Comparison of ENCODE assay signal across 15 cellular contexts in genomic region chr11:73795925-73796632, GRCh38. TPM values are rescaled to one million over a fixed set of nuclear protein-coding genes. Genes with fewer than 3 reads are reported as not detected.
DNase-seq lines count a peak whose midpoint lies in the region; ATAC-seq, FAIRE-seq and TF ChIP-seq lines count a peak whose summit lies in the region.
"Had no signal": no experiment of that assay in that cellular context is flagged by ENCODE, and none has a peak within 500 bp of the region (broad histone marks: within the 10 kb centered on the region; RNA-seq: fewer than 3 reads in every experiment).

No MANE protein-coding gene starts in this region.

- no peak for TF ChIP-seq RAD21 in K562 (CRISPR knock-in tag; conservative IDR thresholded peaks at IDR 0.05 in 1 of 2, IDR thresholded peaks at IDR 0.05 in 1 of 2)

- H3K4me2 ChIP-seq in K562 (ENCODE audit: insufficient read depth, low read length), result no peak overlapping the region
- no peak overlapping the region for H3K4me2 ChIP-seq in hepatocyte
- H3K4me2 ChIP-seq: KMS-11 had no signal

- H4K20me1 ChIP-seq in K562 (replicated peaks; ENCODE audit: control insufficient read depth, insufficient read depth, low read length) (peaks cover 3% of the 10 kb centered on the region), hepatocyte (ENCODE audit: insufficient read depth, poor library complexity, severe bottlenecking) (no peaks in the 10 kb centered on the region)

- no peak overlapping the region for H3K27ac Mint-ChIP-seq in activated naive CD8-positive, alpha-beta T cell treated with anti-CD3 and anti-CD28 coated beads, Interleukin-2, amount 50 U/mL, for 24 hours
- H3K27ac Mint-ChIP-seq: T-cell had no signal

- no peaks in the 10 kb centered on the region for H3K9me3 Mint-ChIP-seq in activated naive CD8-positive, alpha-beta T cell treated with anti-CD3 and anti-CD28 coated beads, Interleukin-2, amount 50 U/mL, for 24 hours
- H3K9me3 Mint-ChIP-seq: T-cell had no signal

- no peak for FAIRE-seq in K562 (lab: Jason Lieb, UNC)
- no peak for FAIRE-seq in small intestine (lab: Jason Lieb, UNC)

- peak overlapping the region in 1 of 2 experiments; percentile 43; a peak in 2 of 4 replicates for H3K9ac ChIP-seq in K562 (ENCODE audit: insufficient read depth in 1 of 2, low read depth in 2 of 2, low read length in 2 of 2)
- H3K9ac ChIP-seq: KMS-11 had no signal

- CTCF ChIA-PET in K562 (lab: Yijun Ruan, JAX; ENCODE audit: low intra/inter-chr PET ratio), result no interaction called here

- TF ChIP-seq EP300 in K562 (IDR thresholded peaks at IDR 0.05; ENCODE audit: low read length), result no peak

- ATAC-seq in K562, result peak; percentile 38; the same call in 1 of the 3 replicates
- ATAC-seq in activated naive CD8-positive, alpha-beta T cell treated with anti-CD3 and anti-CD28 coated beads, Interleukin-2, amount 50 U/mL, for 24 hours, result no peak
- ATAC-seq: activated CD4-positive, CD25-positive, alpha-beta regulatory T cell treated with anti-CD3 and anti-CD28 coated beads, Interleukin-2, amount 50 U/mL, for 24 hours; T-cell had no signal

- no peaks in the 10 kb centered on the region for H3K9me2 ChIP-seq in hepatocyte (replicated peaks; ENCODE audit: insufficient read depth)

- no peaks in the 10 kb centered on the region for H3K4me1 Mint-ChIP-seq in activated naive CD8-positive, alpha-beta T cell treated with anti-CD3 and anti-CD28 coated beads, Interleukin-2, amount 50 U/mL, for 24 hours

- H3K27ac ChIP-seq in K562 (ENCODE audit: extremely low read depth, low read depth, low read length) (no peak overlapping the region), substantia nigra (ENCODE audit: low read depth, low read length, poor library complexity, severe bottlenecking) (peak overlapping the region; percentile 97), small intestine (ENCODE audit: low read depth in 1 of 2, low read length in 1 of 2) (no peak overlapping the region), hepatocyte (no peak overlapping the region)
- H3K27ac ChIP-seq: KMS-11, transverse colon had no signal

- H3K4me1 ChIP-seq in K562 (replicated peaks in 1 of 2; ENCODE audit: control insufficient read depth in 2 of 2, insufficient read depth in 2 of 2, low read length in 2 of 2) (peaks cover 11% of the 10 kb centered on the region in 2 experiments), small intestine (ENCODE audit: control insufficient read depth in 2 of 2, insufficient read depth in 1 of 2, low read depth in 1 of 2, low read length in 1 of 2) (no peaks in the 10 kb centered on the region), hepatocyte (ENCODE audit: insufficient read depth) (no peaks in the 10 kb centered on the region)
- H3K4me1 ChIP-seq: transverse colon had no signal

- WGBS in K562 (ENCODE audit: insufficient coverage, low coverage, missing lambda C conversion rate), result 90% methylated on average over 19 of the region's 19 CpGs
- WGBS in small intestine, 3 donors, result 91 to 94% (median 92%) methylated on average over 19 of the region's 19 CpGs
- 95% methylated on average over 19 of the region's 19 CpGs for WGBS in hepatocyte (ENCODE audit: low lambda C conversion rate, missing lambda C conversion rate)

- DNase-seq in NCI-H82 (lab: John Stamatoyannopoulos, UW), result peak; percentile 23
- DNase-seq in NCI-H82 treated with DMSO at 0.1 percent for 48 hours (lab: John Stamatoyannopoulos, UW; ENCODE audit: unreplicated experiment), result no peak
- no peak for DNase-seq in K562 (ENCODE audit: extremely low read depth in 1 of 4, low spot score in 3 of 4)
- DNase-seq in iPS-NIHi7 (ENCODE audit: extremely low spot score), result peak; percentile 37
- peak; percentile 11 to 92 (median 72) for DNase-seq in substantia nigra (lab: John Stamatoyannopoulos, UW)
- no peak for DNase-seq in small intestine
- no peak for DNase-seq in hepatocyte (ENCODE audit: low spot score)
- no peak for DNase-seq in activated naive CD8-positive, alpha-beta T cell treated with anti-CD3 and anti-CD28 coated beads, Interleukin-2, amount 50 U/mL, for 24 hours
- DNase-seq: amniotic stem cell; Calu3; effector memory CD4-positive, alpha-beta T cell; T-cell; transverse colon had no signal

- H3K36me3 ChIP-seq in K562 (ENCODE audit: control insufficient read depth, insufficient read depth, low read length), result peaks cover 28% of the 10 kb centered on the region
- H3K36me3 ChIP-seq in small intestine (ENCODE audit: control insufficient read depth in 2 of 2, insufficient read depth in 2 of 2, low read length in 2 of 2), result peaks cover 0 to 6% of the 10 kb centered on the region in 2 donors
- no peaks in the 10 kb centered on the region for H3K36me3 ChIP-seq in hepatocyte (replicated peaks; ENCODE audit: insufficient read depth, low read depth)

- H3K79me2 ChIP-seq in K562 (ENCODE audit: control insufficient read depth, insufficient read depth, low read length) (peaks cover 20% of the 10 kb centered on the region), hepatocyte (peaks cover 17% of the 10 kb centered on the region)

- intact Hi-C loops in K562 (cut with micrococcal nuclease), result no loop called here

- H3K27me3 Mint-ChIP-seq in activated naive CD8-positive, alpha-beta T cell treated with anti-CD3 and anti-CD28 coated beads, Interleukin-2, amount 50 U/mL, for 24 hours, result no peaks in the 10 kb centered on the region
- H3K27me3 Mint-ChIP-seq: T-cell had no signal

- H2AFZ ChIP-seq in K562 (ENCODE audit: low read depth, low read length), result no peak overlapping the region
- no peak overlapping the region for H2AFZ ChIP-seq in hepatocyte

- TF ChIP-seq CTCF in K562 (IDR thresholded peaks at IDR 0.05 in 2 of 3, conservative IDR thresholded peaks at IDR 0.05 in 1 of 3; ENCODE audit: insufficient read depth in 2 of 3, low read depth in 1 of 3, low read length in 3 of 3) (no peak), hepatocyte (IDR thresholded peaks at IDR 0.05; ENCODE audit: poor library complexity) (no peak)

- in situ Hi-C loops in K562 (cut with MboI), result no loop called here

- POLR2A ChIA-PET in K562 (lab: Yijun Ruan, JAX), result interaction anchor here (0.5 to 1.5 kb wide), 4 partner anchors 8 to 386 kb away, joined by 3 to 13 read pairs (median 4); partner anchors contain the start of genes MRPL48 and RAB6A

- no peaks in the 10 kb centered on the region for H3K27me3 ChIP-seq in K562 (ENCODE audit: control insufficient read depth in 2 of 2, insufficient read depth in 2 of 2, low read length in 2 of 2)
- H3K27me3 ChIP-seq in small intestine (ENCODE audit: control insufficient read depth in 2 of 2, insufficient read depth in 2 of 2, low read length in 2 of 2), result no peaks in the 10 kb centered on the region
- H3K27me3 ChIP-seq in hepatocyte, result no peaks in the 10 kb centered on the region
- H3K27me3 ChIP-seq: transverse colon had no signal

- no peak overlapping the region for H3K4me3 Mint-ChIP-seq in activated naive CD8-positive, alpha-beta T cell treated with anti-CD3 and anti-CD28 coated beads, Interleukin-2, amount 50 U/mL, for 24 hours
- H3K4me3 Mint-ChIP-seq: T-cell had no signal

- no peaks in the 10 kb centered on the region for H3K9me3 ChIP-seq in K562 (replicated peaks; ENCODE audit: control insufficient read depth, insufficient read depth, low read depth, low read length)
- no peaks in the 10 kb centered on the region for H3K9me3 ChIP-seq in small intestine (ENCODE audit: control insufficient read depth, low read depth)
- no peaks in the 10 kb centered on the region for H3K9me3 ChIP-seq in hepatocyte (ENCODE audit: low read depth)
- H3K9me3 ChIP-seq: transverse colon had no signal

- H3K36me3 Mint-ChIP-seq in activated naive CD8-positive, alpha-beta T cell treated with anti-CD3 and anti-CD28 coated beads, Interleukin-2, amount 50 U/mL, for 24 hours (ENCODE audit: low read depth), result peaks cover 7% of the 10 kb centered on the region

- no peak for TF ChIP-seq POLR2A in K562 (conservative IDR thresholded peaks at IDR 0.05)

- no TSS peak for BruUV-seq in K562 (replicated peaks; lab: Mats Ljungman, UMichigan)

- H3K9me1 ChIP-seq in K562 (ENCODE audit: control insufficient read depth, insufficient read depth, low read length), result no peaks in the 10 kb centered on the region

- H3K4me3 ChIP-seq in K562 (no peak overlapping the region), small intestine (ENCODE audit: low read depth in 1 of 2, low read length in 2 of 2) (no peak overlapping the region), hepatocyte (no peak overlapping the region)
- H3K4me3 ChIP-seq: transverse colon had no signal

RNA-seq across cellular contexts. Expression of gene MRPL48, which starts 8.4 kb away (rescaled TPM):
- total RNA-seq in K562 (2011; cell fraction: chromatin; rRNA removed; ENCODE audit: low replicate concordance), result 47.1 and 66.4 TPM in 2 replicates
- total RNA-seq in K562 (2011; cell fraction: nucleolus; rRNA removed), result 27.8 and 30.0 TPM in 2 replicates
- 47.8 and 65.0 TPM in 2 replicates for total RNA-seq in K562 (2011; cell fraction: nucleoplasm; rRNA removed)
- 87.2 and 98.6 TPM in 2 replicates for total RNA-seq in K562 (2014; rRNA removed)
- total RNA-seq in K562 (2014; rRNA removed; fragmentation: Illumina TruSeq; extraction: Trizol), result 102 and 104 TPM in 2 replicates
- total RNA-seq in K562 (2015; rRNA removed; fragmentation: Illumina TruSeq; extraction: Trizol), result 102 and 118 TPM in 2 replicates
- total RNA-seq in K562 (2021), result 66.0 and 81.9 TPM in 2 replicates
- polyA plus RNA-seq in K562 (2011; rRNA removed), result 126 and 130 TPM in 2 replicates
- 27.7 and 54.8 TPM in 2 replicates for polyA plus RNA-seq in K562 (2011; cell fraction: cytosol; rRNA removed)
- 30.0 and 56.5 TPM in 2 replicates for polyA plus RNA-seq in K562 (2011; cell fraction: nucleus; rRNA removed)
- 93.8 and 140 TPM in 2 replicates for polyA plus RNA-seq in K562 (2012)
- polyA plus RNA-seq in K562 (2014; fragmentation: Illumina TruSeq; extraction: Trizol), result 68.5 and 75.0 TPM in 2 replicates
- polyA plus RNA-seq in K562 (2014; fragmentation: Nextera tagmentation; extraction: Ambion mirVana), result 100 to 1,000 TPM; 216 to 237 TPM
- polyA plus RNA-seq in K562 (2014; rRNA removed), result 67.2 and 79.2 TPM in 2 replicates
- polyA minus RNA-seq in K562 (2011; rRNA and poly(A)+ RNA removed), result 63.0 and 72.5 TPM in 2 replicates
- polyA minus RNA-seq in K562 (2011; cell fraction: cytosol; rRNA and poly(A)+ RNA removed), result 23.1 and 25.8 TPM in 2 replicates
- 11.6 and 21.1 TPM in 2 replicates for polyA minus RNA-seq in K562 (2011; cell fraction: nucleus; rRNA and poly(A)+ RNA removed)
- polyA plus RNA-seq in small intestine, result 10 to 100 TPM; 38.9 to 74.3 (median 66.7) TPM
- total RNA-seq in hepatocyte, result 25.9 and 28.5 TPM in 2 replicates
- polyA plus RNA-seq in hepatocyte, result 34.9 and 59.1 TPM in 2 replicates

RNA-seq across cellular contexts. Expression of gene RAB6A, which starts 35.2 kb away (rescaled TPM):
- total RNA-seq in K562 (2011; cell fraction: chromatin; rRNA removed; ENCODE audit: low replicate concordance), result 17.2 and 50.1 TPM in 2 replicates
- total RNA-seq in K562 (2011; cell fraction: nucleolus; rRNA removed), result 15.7 and 17.4 TPM in 2 replicates
- total RNA-seq in K562 (2011; cell fraction: nucleoplasm; rRNA removed), result 22.2 and 30.5 TPM in 2 replicates
- 30.0 and 35.8 TPM in 2 replicates for total RNA-seq in K562 (2014; rRNA removed)
- 45.4 and 53.5 TPM in 2 replicates for total RNA-seq in K562 (2014; rRNA removed; fragmentation: Illumina TruSeq; extraction: Trizol)
- 39.6 and 45.7 TPM in 2 replicates for total RNA-seq in K562 (2015; rRNA removed; fragmentation: Illumina TruSeq; extraction: Trizol)
- total RNA-seq in K562 (2021), result 70.8 and 77.2 TPM in 2 replicates
- polyA plus RNA-seq in K562 (2011; rRNA removed), result 74.7 and 95.3 TPM in 2 replicates
- 35.5 and 36.2 TPM in 2 replicates for polyA plus RNA-seq in K562 (2011; cell fraction: cytosol; rRNA removed)
- 21.9 and 32.9 TPM in 2 replicates for polyA plus RNA-seq in K562 (2011; cell fraction: nucleus; rRNA removed)
- polyA plus RNA-seq in K562 (2012), result 55.5 and 74.0 TPM in 2 replicates
- 60.2 and 67.9 TPM in 2 replicates for polyA plus RNA-seq in K562 (2014; fragmentation: Illumina TruSeq; extraction: Trizol)
- polyA plus RNA-seq in K562 (2014; fragmentation: Nextera tagmentation; extraction: Ambion mirVana), result 10 to 100 TPM; 14.0 to 15.7 TPM
- 33.6 and 41.4 TPM in 2 replicates for polyA plus RNA-seq in K562 (2014; rRNA removed)
- polyA minus RNA-seq in K562 (2011; rRNA and poly(A)+ RNA removed), result 200 and 246 TPM in 2 replicates
- 47.0 and 60.7 TPM in 2 replicates for polyA minus RNA-seq in K562 (2011; cell fraction: cytosol; rRNA and poly(A)+ RNA removed)
- polyA minus RNA-seq in K562 (2011; cell fraction: nucleus; rRNA and poly(A)+ RNA removed), result 12.4 and 26.5 TPM in 2 replicates
- polyA plus RNA-seq in small intestine, result 100 to 1,000 TPM in 1 of 3 donors, 10 to 100 TPM in 2; 71.8 to 127 (median 93.8) TPM
- 99.5 and 103 TPM in 2 replicates for total RNA-seq in hepatocyte
- 83.8 and 85.8 TPM in 2 replicates for polyA plus RNA-seq in hepatocyte

Comparison
In these comparisons a context has a peak if more than half of its experiments do, and no peak if none do; other contexts are left out.
1. DNase-seq: peak in NCI-H82 (single experiment), iPS-NIHi7 (single experiment) and substantia nigra (49 of 49); none in NCI-H82 treated with DMSO at 0.1 percent for 48 hours (single experiment), K562 (0 of 4), small intestine (single experiment), hepatocyte (single experiment) and activated naive CD8-positive, alpha-beta T cell treated with anti-CD3 and anti-CD28 coated beads, Interleukin-2, amount 50 U/mL, for 24 hours (single experiment).